8 cellular contexts compared by ENCODE assay signal in genomic region chr9:21576331-21577189, GRCh38.
A peak's percentile ranks its signal among the peaks of the same experiment; 100 is the strongest.
DNase-seq lines count a peak whose midpoint lies in the region; ATAC-seq, FAIRE-seq and TF ChIP-seq lines count a peak whose summit lies in the region.

No MANE protein-coding gene starts in this region.

- peak; percentile 97 for FAIRE-seq in astrocyte (lab: Jason Lieb, UNC)

- no peaks in the 10 kb centered on the region for H3K36me3 Mint-ChIP-seq in astrocyte (ENCODE audit: low read depth, unreplicated experiment)

- H3K9ac ChIP-seq in astrocyte (ENCODE audit: low read length): peak overlapping the region; percentile 83

- no peaks in the 10 kb centered on the region for H3K27me3 ChIP-seq in astrocyte (ENCODE audit: insufficient read depth, low read length)
- no peaks in the 10 kb centered on the region for H3K27me3 ChIP-seq in tibial artery

- peaks cover 45% of the 10 kb centered on the region for H3K4me1 Mint-ChIP-seq in astrocyte (ENCODE audit: low read depth, unreplicated experiment)

- peak overlapping the region; percentile 21 for H2AFZ ChIP-seq in astrocyte (ENCODE audit: low read depth, low read length)

- in situ Hi-C loops in KBM-7 (cut with MboI; ENCODE audit: low pct_unique_long_range_greater_than_20kb, low sequenced_read_pairs): no loop called here

- peaks cover 66% of the 10 kb centered on the region for H3K79me2 ChIP-seq in astrocyte (ENCODE audit: insufficient read depth, low read length)

- peak overlapping the region; percentile 49 for H3K4me3 ChIP-seq in astrocyte (ENCODE audit: insufficient read depth, low read depth, low read length)
- H3K4me3 ChIP-seq in tibial artery: no peak overlapping the region

- H3K9me3 ChIP-seq in astrocyte (ENCODE audit: insufficient read depth, low read depth, low read length) (no peaks in the 10 kb centered on the region), tibial artery (no peaks in the 10 kb centered on the region)

- ATAC-seq in GM18867 (IDR thresholded peaks at IDR 0.05; ENCODE audit: unreplicated experiment): peak; percentile 77
- no peak for ATAC-seq in HG02970 (IDR thresholded peaks at IDR 0.05; ENCODE audit: low FRiP score, unreplicated experiment)

- peak overlapping the region; percentile 81 for H3K4me2 ChIP-seq in astrocyte (ENCODE audit: low read length)

- H3K27me3 Mint-ChIP-seq in astrocyte (ENCODE audit: low read depth, unreplicated experiment): no peaks in the 10 kb centered on the region

- H3K36me3 ChIP-seq in astrocyte (ENCODE audit: insufficient read depth, low read length) (no peaks in the 10 kb centered on the region), tibial artery (no peaks in the 10 kb centered on the region)

- H3K27ac ChIP-seq in astrocyte (ENCODE audit: low read depth, low read length) (peak overlapping the region; percentile 94), tibial artery (no peak overlapping the region)

- intact Hi-C loops in tibial artery (cut with DNase I; ENCODE audit: low total_unique reads): no loop called here

- TF ChIP-seq CTCF in astrocyte (IDR thresholded peaks at IDR 0.05; ENCODE audit: insufficient read depth, low read depth, low read length) (no peak), tibial artery (IDR thresholded peaks at IDR 0.05) (no peak)

- H4K20me1 ChIP-seq in astrocyte (ENCODE audit: insufficient read depth, low read length): no peaks in the 10 kb centered on the region

- DNase-seq in HS-5 (ENCODE audit: low read depth) (peak; percentile 91), astrocyte (ENCODE audit: low read depth) (peak; percentile 98), medulla oblongata (ENCODE audit: extremely low spot score) (peak; percentile 74), NK-92 (lab: John Stamatoyannopoulos, UW; ENCODE audit: unreplicated experiment) (no peak), KBM-7 (no peak), tibial artery (no peak)

- H3K9me3 Mint-ChIP-seq in astrocyte (ENCODE audit: unreplicated experiment): no peaks in the 10 kb centered on the region

- H3K4me1 ChIP-seq in astrocyte (ENCODE audit: insufficient read depth, low read length): peaks cover 31% of the 10 kb centered on the region
- H3K4me1 ChIP-seq in tibial artery: no peaks in the 10 kb centered on the region

- peak overlapping the region; percentile 100 for H3K27ac Mint-ChIP-seq in astrocyte (ENCODE audit: unreplicated experiment)

- H3K4me3 Mint-ChIP-seq in astrocyte (ENCODE audit: unreplicated experiment): peak overlapping the region; percentile 77

Comparison
In these comparisons a context has a peak if more than half of its experiments do, and no peak if none do; other contexts are left out.
1. DNase-seq: peak in HS-5 (single experiment), astrocyte (single experiment) and medulla oblongata (single experiment); none in NK-92 (single experiment), KBM-7 (single experiment) and tibial artery (0 of 2).